1 cellular context compared by ENCODE assay signal in the genomic region with DNA sequence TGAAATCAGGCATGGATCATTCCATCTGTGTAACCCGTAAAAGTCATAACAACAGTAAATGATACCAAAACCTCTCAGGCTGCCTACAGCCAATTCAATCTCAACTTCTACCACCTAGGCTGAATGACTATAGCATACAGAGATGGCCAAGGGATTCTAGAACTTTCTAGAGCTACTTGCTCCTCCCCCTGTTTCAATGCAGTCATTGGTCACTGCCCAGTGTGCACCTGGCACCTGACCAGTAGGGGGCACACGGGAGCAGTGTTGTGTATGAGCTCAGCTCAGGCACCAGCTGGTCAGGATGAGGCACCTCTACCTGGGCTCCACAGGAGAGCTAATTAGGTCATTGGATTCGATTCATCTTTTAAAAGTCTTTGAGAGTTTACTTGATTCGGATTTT.
TF ChIP-seq lines count a peak whose summit lies in the region.

No MANE protein-coding gene starts in this region.

TF ChIP-seq in HEK293, 187 proteins besides CTCF, POLR2A, EP300 and RAD21 (continued from another document):
- TF ChIP-seq, protein P1, sequence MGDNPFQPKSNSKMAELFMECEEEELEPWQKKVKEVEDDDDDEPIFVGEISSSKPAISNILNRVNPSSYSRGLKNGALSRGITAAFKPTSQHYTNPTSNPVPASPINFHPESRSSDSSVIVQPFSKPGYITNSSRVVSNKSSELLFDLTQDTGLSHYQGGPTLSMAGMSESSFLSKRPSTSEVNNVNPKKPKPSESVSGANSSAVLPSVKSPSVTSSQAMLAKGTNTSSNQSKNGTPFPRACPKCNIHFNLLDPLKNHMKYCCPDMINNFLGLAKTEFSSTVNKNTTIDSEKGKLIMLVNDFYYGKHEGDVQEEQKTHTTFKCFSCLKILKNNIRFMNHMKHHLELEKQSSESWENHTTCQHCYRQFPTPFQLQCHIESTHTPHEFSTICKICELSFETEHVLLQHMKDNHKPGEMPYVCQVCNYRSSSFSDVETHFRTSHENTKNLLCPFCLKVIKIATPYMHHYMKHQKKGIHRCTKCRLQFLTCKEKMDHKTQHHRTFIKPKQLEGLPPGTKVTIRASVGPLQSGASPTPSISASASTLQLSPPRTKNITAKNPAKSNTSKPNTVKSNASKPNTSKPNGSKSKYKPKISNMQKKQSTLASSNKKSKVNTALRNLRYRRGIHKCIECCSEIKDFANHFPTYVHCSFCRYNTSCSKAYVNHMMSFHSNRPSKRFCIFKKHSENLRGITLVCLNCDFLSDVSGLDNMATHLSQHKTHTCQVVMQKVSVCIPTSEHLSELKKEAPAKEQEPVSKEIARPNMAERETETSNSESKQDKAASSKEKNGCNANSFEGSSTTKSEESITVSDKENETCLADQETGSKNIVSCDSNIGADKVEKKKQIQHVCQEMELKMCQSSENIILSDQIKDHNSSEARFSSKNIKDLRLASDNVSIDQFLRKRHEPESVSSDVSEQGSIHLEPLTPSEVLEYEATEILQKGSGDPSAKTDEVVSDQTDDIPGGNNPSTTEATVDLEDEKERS (tag by site-specific recombination; IDR thresholded peaks at IDR 0.05), result no peak
- TF ChIP-seq ZSCAN30 (tag by site-specific recombination; IDR thresholded peaks at IDR 0.05) (0 out of 2 replicates have a peak, but pooled peaks have one; percentile 16), ZNF335 (tag by site-specific recombination; conservative IDR thresholded peaks at IDR 0.05) (no peak), ZNF148 (tag by site-specific recombination; IDR thresholded peaks at IDR 0.05; ENCODE audit: borderline replicate concordance) (no peak), SCRT1 (tag by site-specific recombination; IDR thresholded peaks at IDR 0.05; ENCODE audit: borderline replicate concordance) (no peak), ZSCAN23 (tag by site-specific recombination; IDR thresholded peaks at IDR 0.05) (no peak), ZNF223 (tag by site-specific recombination; IDR thresholded peaks at IDR 0.05) (no peak), KLF10 (tag by site-specific recombination; IDR thresholded peaks at IDR 0.05) (no peak), ZBTB17 (tag by site-specific recombination; IDR thresholded peaks at IDR 0.05) (peak; percentile 25; the same call in 1 of the 2 replicates), ZNF707 (tag by site-specific recombination; IDR thresholded peaks at IDR 0.05) (no peak), ZBTB7A (tag by site-specific recombination; IDR thresholded peaks at IDR 0.05; ENCODE audit: low read depth) (no peak), ZNF639 (tag by site-specific recombination; IDR thresholded peaks at IDR 0.05) (0 out of 2 replicates have a peak, but pooled peaks have one; percentile 37), WT1 (tag by site-specific recombination; IDR thresholded peaks at IDR 0.05) (no peak), HOXA7 (CRISPR knock-in tag; IDR thresholded peaks at IDR 0.05; ENCODE audit: borderline replicate concordance) (no peak), ZNF510 (tag by site-specific recombination; IDR thresholded peaks at IDR 0.05; ENCODE audit: insufficient replicate concordance) (no peak), ZXDB (tag by site-specific recombination; IDR thresholded peaks at IDR 0.05) (no peak), ZNF18 (tag by site-specific recombination; IDR thresholded peaks at IDR 0.05) (no peak; the same call in 1 of the 2 replicates), IKZF3 (tag by site-specific recombination; IDR thresholded peaks at IDR 0.05) (no peak), ZNF654 (tag by site-specific recombination; IDR thresholded peaks at IDR 0.05; ENCODE audit: low read depth) (peak; percentile 51), ZNF580 (tag by site-specific recombination; IDR thresholded peaks at IDR 0.05) (peak; percentile 39; the same call in 1 of the 2 replicates), GLIS1 (tag by site-specific recombination; IDR thresholded peaks at IDR 0.05) (no peak), ZNF776 (tag by site-specific recombination; IDR thresholded peaks at IDR 0.05; ENCODE audit: borderline replicate concordance) (no peak), SETDB1 (IDR thresholded peaks at IDR 0.05; ENCODE audit: insufficient read length, low read length) (peak; percentile 43), ZNF398 (tag by site-specific recombination; IDR thresholded peaks at IDR 0.05) (no peak), ZNF629 (tag by site-specific recombination; IDR thresholded peaks at IDR 0.05) (no peak), ATF2 (tag by site-specific recombination; IDR thresholded peaks at IDR 0.05; ENCODE audit: low read depth) (no peak)
- TF ChIP-seq, protein P2, sequence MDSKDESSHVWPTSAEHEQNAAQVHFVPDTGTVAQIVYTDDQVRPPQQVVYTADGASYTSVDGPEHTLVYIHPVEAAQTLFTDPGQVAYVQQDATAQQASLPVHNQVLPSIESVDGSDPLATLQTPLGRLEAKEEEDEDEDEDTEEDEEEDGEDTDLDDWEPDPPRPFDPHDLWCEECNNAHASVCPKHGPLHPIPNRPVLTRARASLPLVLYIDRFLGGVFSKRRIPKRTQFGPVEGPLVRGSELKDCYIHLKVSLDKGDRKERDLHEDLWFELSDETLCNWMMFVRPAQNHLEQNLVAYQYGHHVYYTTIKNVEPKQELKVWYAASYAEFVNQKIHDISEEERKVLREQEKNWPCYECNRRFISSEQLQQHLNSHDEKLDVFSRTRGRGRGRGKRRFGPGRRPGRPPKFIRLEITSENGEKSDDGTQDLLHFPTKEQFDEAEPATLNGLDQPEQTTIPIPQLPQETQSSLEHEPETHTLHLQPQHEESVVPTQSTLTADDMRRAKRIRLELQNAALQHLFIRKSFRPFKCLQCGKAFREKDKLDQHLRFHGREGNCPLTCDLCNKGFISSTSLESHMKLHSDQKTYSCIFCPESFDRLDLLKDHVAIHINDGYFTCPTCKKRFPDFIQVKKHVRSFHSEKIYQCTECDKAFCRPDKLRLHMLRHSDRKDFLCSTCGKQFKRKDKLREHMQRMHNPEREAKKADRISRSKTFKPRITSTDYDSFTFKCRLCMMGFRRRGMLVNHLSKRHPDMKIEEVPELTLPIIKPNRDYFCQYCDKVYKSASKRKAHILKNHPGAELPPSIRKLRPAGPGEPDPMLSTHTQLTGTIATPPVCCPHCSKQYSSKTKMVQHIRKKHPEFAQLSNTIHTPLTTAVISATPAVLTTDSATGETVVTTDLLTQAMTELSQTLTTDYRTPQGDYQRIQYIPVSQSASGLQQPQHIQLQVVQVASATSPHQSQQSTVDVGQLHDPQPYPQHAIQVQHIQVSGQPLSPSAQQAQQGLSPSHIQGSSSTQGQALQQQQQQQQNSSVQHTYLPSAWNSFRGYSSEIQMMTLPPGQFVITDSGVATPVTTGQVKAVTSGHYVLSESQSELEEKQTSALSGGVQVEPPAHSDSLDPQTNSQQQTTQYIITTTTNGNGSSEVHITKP (tag by site-specific recombination; IDR thresholded peaks at IDR 0.05), result peak; percentile 99
- TF ChIP-seq, protein P3, sequence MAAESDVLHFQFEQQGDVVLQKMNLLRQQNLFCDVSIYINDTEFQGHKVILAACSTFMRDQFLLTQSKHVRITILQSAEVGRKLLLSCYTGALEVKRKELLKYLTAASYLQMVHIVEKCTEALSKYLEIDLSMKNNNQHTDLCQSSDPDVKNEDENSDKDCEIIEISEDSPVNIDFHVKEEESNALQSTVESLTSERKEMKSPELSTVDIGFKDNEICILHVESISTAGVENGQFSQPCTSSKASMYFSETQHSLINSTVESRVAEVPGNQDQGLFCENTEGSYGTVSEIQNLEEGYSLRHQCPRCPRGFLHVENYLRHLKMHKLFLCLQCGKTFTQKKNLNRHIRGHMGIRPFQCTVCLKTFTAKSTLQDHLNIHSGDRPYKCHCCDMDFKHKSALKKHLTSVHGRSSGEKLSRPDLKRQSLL (tag by site-specific recombination; IDR thresholded peaks at IDR 0.05), result peak; percentile 49; the same call in 1 of the 2 replicates
